19 cellular contexts compared by ENCODE assay signal in the genomic region with DNA sequence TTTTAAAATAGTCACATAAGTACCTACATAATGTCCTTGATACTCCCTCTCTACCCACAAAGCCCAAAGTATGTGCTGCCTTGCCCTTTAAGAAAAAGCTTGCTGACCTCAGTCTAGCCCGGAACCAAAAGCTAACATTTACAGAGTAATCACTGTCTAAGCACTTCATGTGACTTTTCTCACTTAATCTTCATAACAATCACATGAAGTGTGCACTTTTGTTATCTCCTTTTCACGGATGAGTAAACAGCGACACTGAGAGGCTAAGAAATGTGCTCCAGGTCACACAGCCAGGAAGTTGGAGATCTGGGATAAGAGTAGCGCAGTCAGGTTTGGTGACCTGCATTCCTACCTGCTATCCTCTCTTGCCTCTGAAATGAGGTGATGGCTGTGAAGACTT.
A peak's percentile ranks its signal among the peaks of the same experiment; 100 is the strongest.
DNase-seq lines count a peak whose midpoint lies in the region; TF ChIP-seq lines count a peak whose summit lies in the region.
"Had no signal": no experiment of that assay in that cellular context is flagged by ENCODE, and none has a peak within 500 bp of the region (broad histone marks: within the 10 kb centered on the region; RNA-seq: fewer than 3 reads in every experiment).

No MANE protein-coding gene starts in this region.

- no peaks in the 10 kb centered on the region for H4K20me1 ChIP-seq in hepatocyte (ENCODE audit: insufficient read depth, poor library complexity, severe bottlenecking)
- H4K20me1 ChIP-seq: BLaER1 treated with 17β-estradiol and CSF1 and Interleukin-3, amounts not matched to agents 10 nM and 100 nM had no signal

- H3K4me3 ChIP-seq in hepatocyte (no peak overlapping the region), parathyroid adenoma (ENCODE audit: low read depth, low read length) (peak overlapping the region; percentile 23)
- H3K4me3 ChIP-seq: BLaER1 treated with 17β-estradiol and CSF1 and Interleukin-3, amounts not matched to agents 10 nM and 100 nM; cardiac muscle cell; upper lobe of left lung had no signal

- H3K4me2 ChIP-seq in hepatocyte, result peak overlapping the region; percentile 9
- H3K4me2 ChIP-seq in parathyroid adenoma (ENCODE audit: low read length), result peak overlapping the region; percentile 5
- H3K4me2 ChIP-seq: BLaER1 treated with 17β-estradiol and CSF1 and Interleukin-3, amounts not matched to agents 10 nM and 100 nM had no signal

- no peak overlapping the region for H3K9ac ChIP-seq in parathyroid adenoma
- H3K9ac ChIP-seq: BLaER1 treated with 17β-estradiol and CSF1 and Interleukin-3, amounts not matched to agents 10 nM and 100 nM had no signal

- TF ChIP-seq CTCF in hepatocyte (IDR thresholded peaks at IDR 0.05; ENCODE audit: poor library complexity) (peak; percentile 5), parathyroid adenoma (IDR thresholded peaks at IDR 0.05) (no peak)

- H3K4me1 ChIP-seq in hepatocyte (ENCODE audit: insufficient read depth) (peaks cover 12% of the 10 kb centered on the region), parathyroid adenoma (peaks cover 35% of the 10 kb centered on the region)
- H3K4me1 ChIP-seq: BLaER1 treated with 17β-estradiol and CSF1 and Interleukin-3, amounts not matched to agents 10 nM and 100 nM; foreskin keratinocyte had no signal

- H3K79me2 ChIP-seq in hepatocyte, result no peaks in the 10 kb centered on the region
- H3K79me2 ChIP-seq in parathyroid adenoma, result no peaks in the 10 kb centered on the region

- H3K9me3 ChIP-seq in hepatocyte (ENCODE audit: low read depth) (peaks cover 13% of the 10 kb centered on the region), parathyroid adenoma (ENCODE audit: control insufficient read depth, low read length) (no peaks in the 10 kb centered on the region)

- DNase-seq in HuH-7.5 (ENCODE audit: low spot score), result peak; percentile 65
- DNase-seq in OCI-M1 (lab: John Stamatoyannopoulos, UW), result peak; percentile 22
- DNase-seq in hepatocyte (ENCODE audit: low spot score), result peak; percentile 58
- DNase-seq in activated CD8-positive, alpha-beta memory T cell treated with anti-CD3 and anti-CD28 coated beads, Interleukin-2, amount 50 U/mL, for 4 hours, result no peak
- no peak for DNase-seq in amygdala (lab: John Stamatoyannopoulos, UW)
- no peak for DNase-seq in iPS-NIHi7 (ENCODE audit: extremely low spot score)
- no peak for DNase-seq in inferior parietal cortex (ENCODE audit: extremely low spot score)
- DNase-seq: activated CD4-positive, alpha-beta T cell treated with anti-CD3 and anti-CD28 coated beads for 1 hour; activated CD8-positive, alpha-beta memory T cell treated with anti-CD3 and anti-CD28 coated beads, Interleukin-2, amount 50 U/mL, for 48 hours; activated naive CD4-positive, alpha-beta T cell treated with anti-CD3 and anti-CD28 coated beads for 36 hours; effector memory CD8-positive, alpha-beta T cell; foreskin keratinocyte; NCI-H446 treated with DMSO at 0.1 percent for 48 hours; RPMI8226; stimulated activated CD4-positive, alpha-beta T cell treated with anti-CD3 and anti-CD28 coated beads, Interleukin-1b, Interleukin-23, amount 100 ng/mL, for 48 hours; upper lobe of left lung had no signal

- 40% methylated on average over 4 of the region's 4 CpGs for WGBS in hepatocyte (ENCODE audit: low lambda C conversion rate, missing lambda C conversion rate)

- no peaks in the 10 kb centered on the region for H3K9me2 ChIP-seq in hepatocyte (replicated peaks; ENCODE audit: insufficient read depth)

- H2AFZ ChIP-seq in hepatocyte, result peak overlapping the region; percentile 5
- peak overlapping the region; percentile 43 for H2AFZ ChIP-seq in parathyroid adenoma

- H3K36me3 ChIP-seq in hepatocyte (replicated peaks; ENCODE audit: insufficient read depth, low read depth) (no peaks in the 10 kb centered on the region), parathyroid adenoma (ENCODE audit: control insufficient read depth, insufficient read depth, low read length) (no peaks in the 10 kb centered on the region)

- H3K27me3 ChIP-seq in hepatocyte, result no peaks in the 10 kb centered on the region
- H3K27me3 ChIP-seq in parathyroid adenoma (ENCODE audit: control insufficient read depth, insufficient read depth, low read length), result no peaks in the 10 kb centered on the region
- H3K27me3 ChIP-seq: BLaER1 treated with 17β-estradiol and CSF1 and Interleukin-3, amounts not matched to agents 10 nM and 100 nM; cardiac muscle cell; foreskin keratinocyte; upper lobe of left lung had no signal

- H3K27ac ChIP-seq in hepatocyte (peak overlapping the region; percentile 73), parathyroid adenoma (peak overlapping the region; percentile 86)
- H3K27ac ChIP-seq: BLaER1 treated with 17β-estradiol and CSF1 and Interleukin-3, amounts not matched to agents 10 nM and 100 nM; cardiac muscle cell; foreskin keratinocyte had no signal

Comparison
In these comparisons a context has a peak if more than half of its experiments do, and no peak if none do; other contexts are left out.
1. DNase-seq: peak in HuH-7.5 (single experiment), OCI-M1 (single experiment) and hepatocyte (single experiment); none in activated CD8-positive, alpha-beta memory T cell treated with anti-CD3 and anti-CD28 coated beads, Interleukin-2, amount 50 U/mL, for 4 hours (single experiment), amygdala (0 of 56), iPS-NIHi7 (single experiment) and inferior parietal cortex (single experiment).